In genomic region chr6:16770701-16771569, GRCh38 we compare ENCODE assay signal across 8 cellular contexts. TPM values are rescaled to one million over a fixed set of nuclear protein-coding genes. Genes with fewer than 3 reads are reported as not detected.
DNase-seq lines count a peak whose midpoint lies in the region; ATAC-seq and TF ChIP-seq lines count a peak whose summit lies in the region.

No MANE protein-coding gene starts in this region.

- DNase-seq in 8988T (peak; percentile 37), NCI-H226 (peak; percentile 57), chondrocyte (ENCODE audit: low spot score) (peak; percentile 86), memory B cell (ENCODE audit: low spot score in 2 of 2) (peak; percentile 75 to 77)
- peak; percentile 75 to 77 for DNase-seq in activated CD4-positive, alpha-beta T cell treated with anti-CD3 and anti-CD28 coated beads for 4 hours
- peak; percentile 47 for DNase-seq in stimulated activated CD8-positive, alpha-beta memory T cell treated with anti-CD3 and anti-CD28 coated beads, Interleukin-15, amount 100 ng/mL, for 24 hours (ENCODE audit: low read depth)

- H3K36me3 Mint-ChIP-seq in chondrocyte (ENCODE audit: low read depth) (no peaks in the 10 kb centered on the region), memory B cell (no peaks in the 10 kb centered on the region)

- no peak overlapping the region for H3K4me3 Mint-ChIP-seq in chondrocyte (ENCODE audit: unreplicated experiment)
- H3K4me3 Mint-ChIP-seq in memory B cell = peak overlapping the region; percentile 22

- H3K9me3 Mint-ChIP-seq in chondrocyte (ENCODE audit: low read depth) = no peaks in the 10 kb centered on the region
- no peaks in the 10 kb centered on the region for H3K9me3 Mint-ChIP-seq in memory B cell

- peak; percentile 72 for ATAC-seq in GM18505 (IDR thresholded peaks at IDR 0.05; ENCODE audit: unreplicated experiment)
- peak; percentile 78 for ATAC-seq in HG02943 (IDR thresholded peaks at IDR 0.05; ENCODE audit: low read depth, unreplicated experiment)
- ATAC-seq in memory B cell (ENCODE audit: low read depth) = peak; percentile 99

- peak overlapping the region; percentile 74 for H3K27ac Mint-ChIP-seq in chondrocyte (ENCODE audit: unreplicated experiment)
- no peak overlapping the region for H3K27ac Mint-ChIP-seq in memory B cell

- H3K4me1 Mint-ChIP-seq in chondrocyte (ENCODE audit: low read depth) (peaks cover 49% of the 10 kb centered on the region), memory B cell (peaks cover 9% of the 10 kb centered on the region)

- TF ChIP-seq POLR2A in GM18505 (IDR thresholded peaks at IDR 0.05; ENCODE audit: borderline replicate concordance, extremely low read depth, insufficient read depth, insufficient read length) = no peak

- H3K27me3 Mint-ChIP-seq in chondrocyte (ENCODE audit: low read depth) (no peaks in the 10 kb centered on the region), memory B cell (no peaks in the 10 kb centered on the region)

- peak; percentile 82 for TF ChIP-seq CTCF in chondrocyte (IDR thresholded peaks at IDR 0.05)

RNA-seq across cellular contexts. Expression of gene ATXN1, which starts 9.7 kb away (rescaled TPM):
- total RNA-seq in chondrocyte = 59.6 to 65.0 TPM (median 64.5 TPM) in 3 replicates

Comparison
In these comparisons a context has a peak if more than half of its experiments do, and no peak if none do; other contexts are left out.
1. Peak in every context shown above with its lines: DNase-seq and ATAC-seq.